Comparison of ENCODE assay signal across 21 cellular contexts in genomic region chr10:29820890-29821398, GRCh38.
DNase-seq lines count a peak whose midpoint lies in the region; ATAC-seq, FAIRE-seq and TF ChIP-seq lines count a peak whose summit lies in the region.
"Had no signal": no experiment of that assay in that cellular context is flagged by ENCODE, and none has a peak within 500 bp of the region (broad histone marks: within the 10 kb centered on the region; RNA-seq: fewer than 3 reads in every experiment).

No MANE protein-coding gene starts in this region.

- peak; percentile 39 to 46 for TF ChIP-seq POLR2A in gastrocnemius medialis (IDR thresholded peaks at IDR 0.05)

- H3K4me1 ChIP-seq in left ventricle myocardium inferior (no peaks in the 10 kb centered on the region), right cardiac atrium (ENCODE audit: control insufficient read depth, insufficient read depth, low read length) (no peaks in the 10 kb centered on the region), gastrocnemius medialis (peaks cover 20 to 23% of the 10 kb centered on the region in 2 donors), aorta (ENCODE audit: control insufficient read depth in 1 of 2, insufficient read depth in 2 of 2, low read length in 2 of 2) (peaks cover 0 to 5% of the 10 kb centered on the region in 2 donors), pancreas (no peaks in the 10 kb centered on the region)
- H3K4me1 ChIP-seq: body of pancreas had no signal

- TF ChIP-seq CTCF in left ventricle myocardium inferior (IDR thresholded peaks at IDR 0.05; ENCODE audit: borderline replicate concordance) (no peak), gastrocnemius medialis (IDR thresholded peaks at IDR 0.05 in 4 of 5, conservative IDR thresholded peaks at IDR 0.05 in 1 of 5) (peak in 1 of 5 experiments; percentile 15), pancreas (IDR thresholded peaks at IDR 0.05) (no peak)

- no peak for DNase-seq in Right ventricle myocardium superior
- no peak for DNase-seq in left ventricle myocardium inferior
- peak; percentile 49 to 79 (median 62) for DNase-seq in right cardiac atrium
- peak; percentile 49 to 80 for DNase-seq in gastrocnemius medialis
- peak in 1 of 2 donors; percentile 59 for DNase-seq in aorta
- DNase-seq in COR-L47 (lab: John Stamatoyannopoulos, UW): no peak
- DNase-seq in pancreas: no peak
- DNase-seq: activated CD4-positive, alpha-beta T cell treated with anti-CD3 and anti-CD28 coated beads for 48 hours; activated naive CD4-positive, alpha-beta T cell treated with anti-CD3 and anti-CD28 coated beads, Interleukin-2, amount 50 U/mL, for 16 hours; body of pancreas; DMS79 treated with DMSO at 0.1 percent for 48 hours; HCEC 1CT; islet precursor cell; small intestine; stimulated activated CD4-positive, alpha-beta T cell treated with anti-CD3 and anti-CD28 coated beads, Interleukin-4, amount 100 ng/mL, for 4 hours; trophoblast cell had no signal

- intact Hi-C loops in Right ventricle myocardium superior (cut with DNase I) (no loop called here), left ventricle myocardium inferior (cut with micrococcal nuclease) (no loop called here), right cardiac atrium (cut with DNase I) (no loop called here), gastrocnemius medialis (cut with DNase I; ENCODE audit: low total_unique reads) (no loop called here), aorta (cut with DNase I) (no loop called here), pancreas (cut with DNase I) (no loop called here)

- in situ Hi-C loops in gastrocnemius medialis (cut with MboI; ENCODE audit: low sequenced_read_pairs in 4 of 4): no loop called here

- 68% methylated on average over 14 of the region's 14 CpGs for WGBS in right cardiac atrium
- 5 to 7% methylated on average over 14 of the region's 14 CpGs for WGBS in aorta, 2 donors
- WGBS in pancreas, 2 donors: 85 to 95% methylated on average over 14 of the region's 14 CpGs

- no peaks in the 10 kb centered on the region for H3K9me3 ChIP-seq in left ventricle myocardium inferior (replicated peaks)
- no peaks in the 10 kb centered on the region for H3K9me3 ChIP-seq in right cardiac atrium (ENCODE audit: control insufficient read depth, low read length)
- H3K9me3 ChIP-seq in gastrocnemius medialis: no peaks in the 10 kb centered on the region
- H3K9me3 ChIP-seq in aorta (ENCODE audit: control insufficient read depth, low read length): no peaks in the 10 kb centered on the region
- H3K9me3 ChIP-seq in pancreas: no peaks in the 10 kb centered on the region
- H3K9me3 ChIP-seq: body of pancreas had no signal

- no peaks in the 10 kb centered on the region for H3K27me3 ChIP-seq in left ventricle myocardium inferior (ENCODE audit: low read depth)
- no peaks in the 10 kb centered on the region for H3K27me3 ChIP-seq in right cardiac atrium (ENCODE audit: control insufficient read depth, insufficient read depth)
- H3K27me3 ChIP-seq in gastrocnemius medialis: no peaks in the 10 kb centered on the region
- no peaks in the 10 kb centered on the region for H3K27me3 ChIP-seq in aorta (ENCODE audit: control insufficient read depth in 1 of 2, insufficient read depth in 2 of 2, low read length in 1 of 2)
- no peaks in the 10 kb centered on the region for H3K27me3 ChIP-seq in pancreas
- H3K27me3 ChIP-seq: BLaER1 treated with 17β-estradiol and CSF1 and Interleukin-3, amounts not matched to agents 10 nM and 100 nM; body of pancreas; hepatocyte had no signal

- no peaks in the 10 kb centered on the region for H3K36me3 ChIP-seq in left ventricle myocardium inferior
- no peaks in the 10 kb centered on the region for H3K36me3 ChIP-seq in gastrocnemius medialis
- no peaks in the 10 kb centered on the region for H3K36me3 ChIP-seq in aorta (ENCODE audit: control insufficient read depth in 1 of 2, insufficient read depth in 2 of 2, low read length in 1 of 2)
- H3K36me3 ChIP-seq in pancreas: no peaks in the 10 kb centered on the region
- H3K36me3 ChIP-seq: BLaER1 treated with 17β-estradiol and CSF1 and Interleukin-3, amounts not matched to agents 10 nM and 100 nM had no signal

- ATAC-seq in Right ventricle myocardium superior (ENCODE audit: poor library complexity) (peak; percentile 80), right cardiac atrium (peak; percentile 60 to 64), gastrocnemius medialis (peak; percentile 88 to 93), aorta (ENCODE audit: low FRiP score) (peak; percentile 84), HG03520 (IDR thresholded peaks at IDR 0.05; ENCODE audit: unreplicated experiment) (no peak), pancreas (no peak)
- ATAC-seq: body of pancreas had no signal

- H3K4me3 ChIP-seq in left ventricle myocardium inferior: no peak overlapping the region
- no peak overlapping the region for H3K4me3 ChIP-seq in right cardiac atrium (ENCODE audit: low read length)
- peak overlapping the region; percentile 42 to 49 (median 47) for H3K4me3 ChIP-seq in gastrocnemius medialis
- H3K4me3 ChIP-seq in aorta (ENCODE audit: low read length in 2 of 2): no peak overlapping the region
- no peak overlapping the region for H3K4me3 ChIP-seq in pancreas
- H3K4me3 ChIP-seq: BLaER1 treated with 17β-estradiol and CSF1 and Interleukin-3, amounts not matched to agents 10 nM and 100 nM; body of pancreas; hepatocyte had no signal

- H3K27ac ChIP-seq in left ventricle myocardium inferior (replicated peaks) (no peak overlapping the region), right cardiac atrium (ENCODE audit: low read length) (no peak overlapping the region), gastrocnemius medialis (peak overlapping the region; percentile 83 to 96 (median 92)), aorta (ENCODE audit: low read depth in 1 of 2, low read length in 2 of 2) (peak overlapping the region in 1 of 2 donors; percentile 30), pancreas (no peak overlapping the region)
- H3K27ac ChIP-seq: BLaER1 treated with 17β-estradiol and CSF1 and Interleukin-3, amounts not matched to agents 10 nM and 100 nM; body of pancreas; hepatocyte had no signal

- FAIRE-seq in pancreas (lab: Jason Lieb, UNC): no peak
- FAIRE-seq: RCC 7860, small intestine, TTC549 had no signal

Comparison
In these comparisons a context has a peak if more than half of its experiments do, and no peak if none do; other contexts are left out.
1. DNase-seq: peak in right cardiac atrium (3 of 3) and gastrocnemius medialis (2 of 2); none in Right ventricle myocardium superior (single experiment), left ventricle myocardium inferior (single experiment), COR-L47 (single experiment) and pancreas (0 of 6).
2. ATAC-seq: peak in Right ventricle myocardium superior (single experiment), right cardiac atrium (2 of 2), gastrocnemius medialis (2 of 2) and aorta (single experiment); none in HG03520 (single experiment) and pancreas (0 of 4).
3. H3K27ac ChIP-seq: peak in gastrocnemius medialis (4 of 4); none in left ventricle myocardium inferior (single experiment), right cardiac atrium (single experiment) and pancreas (0 of 4).
4. H3K4me3 ChIP-seq: peak in gastrocnemius medialis (4 of 4); none in left ventricle myocardium inferior (single experiment), right cardiac atrium (single experiment), aorta (0 of 2) and pancreas (0 of 4).